1 cellular context compared by ENCODE assay signal in genomic region chr15:43218908-43219706, GRCh38.
TF ChIP-seq lines count a peak whose summit lies in the region.

No MANE protein-coding gene starts in this region.

TF ChIP-seq in HepG2, 621 proteins besides CTCF, POLR2A, EP300 and RAD21:
- peak; percentile 27; the same call in 1 of the 2 replicates for TF ChIP-seq ZBTB33 (CRISPR knock-in tag; IDR thresholded peaks at IDR 0.05)
- TF ChIP-seq TBP (CRISPR knock-in tag; IDR thresholded peaks at IDR 0.05), result no peak
- no peak for TF ChIP-seq ZNF646 (CRISPR knock-in tag; IDR thresholded peaks at IDR 0.05)
